ENCODE assay signal across 11 cellular contexts in genomic region chr17:383771-384621, GRCh38. TPM values are rescaled to one million over a fixed set of nuclear protein-coding genes. Genes with fewer than 3 reads are reported as not detected.
DNase-seq lines count a peak whose midpoint lies in the region; ATAC-seq, FAIRE-seq and TF ChIP-seq lines count a peak whose summit lies in the region.
"Had no signal": no experiment of that assay in that cellular context is flagged by ENCODE, and none has a peak within 500 bp of the region (broad histone marks: within the 10 kb centered on the region; RNA-seq: fewer than 3 reads in every experiment).

No MANE protein-coding gene starts in this region.

- H3K4me1 ChIP-seq in body of pancreas = peaks cover 23% of the 10 kb centered on the region

- FAIRE-seq in urothelium cell line (lab: Jason Lieb, UNC) = no peak

- H3K27me3 ChIP-seq in body of pancreas = no peaks in the 10 kb centered on the region

- peak overlapping the region; percentile 37 for H3K4me3 Mint-ChIP-seq in activated naive CD8-positive, alpha-beta T cell treated with anti-CD3 and anti-CD28 coated beads, Interleukin-2, amount 50 U/mL, for 24 hours
- peak overlapping the region; percentile 83 for H3K4me3 Mint-ChIP-seq in nephron progenitor cell

- TF ChIP-seq POLR2A in body of pancreas (IDR thresholded peaks at IDR 0.05) = no peak

- peaks cover 12% of the 10 kb centered on the region for H3K4me1 Mint-ChIP-seq in activated naive CD8-positive, alpha-beta T cell treated with anti-CD3 and anti-CD28 coated beads, Interleukin-2, amount 50 U/mL, for 24 hours
- H3K4me1 Mint-ChIP-seq in nephron progenitor cell = peaks cover 56% of the 10 kb centered on the region

- no peak for ATAC-seq in activated naive CD8-positive, alpha-beta T cell treated with anti-CD3 and anti-CD28 coated beads, Interleukin-2, amount 50 U/mL, for 24 hours
- ATAC-seq in body of pancreas = no peak

- no peaks in the 10 kb centered on the region for H3K36me3 Mint-ChIP-seq in activated naive CD8-positive, alpha-beta T cell treated with anti-CD3 and anti-CD28 coated beads, Interleukin-2, amount 50 U/mL, for 24 hours (ENCODE audit: low read depth)
- H3K36me3 Mint-ChIP-seq in nephron progenitor cell (ENCODE audit: low read depth) = no peaks in the 10 kb centered on the region

- peaks cover 3% of the 10 kb centered on the region for H3K9me3 Mint-ChIP-seq in activated naive CD8-positive, alpha-beta T cell treated with anti-CD3 and anti-CD28 coated beads, Interleukin-2, amount 50 U/mL, for 24 hours
- H3K9me3 Mint-ChIP-seq in nephron progenitor cell = peaks cover 11% of the 10 kb centered on the region

- H3K27ac ChIP-seq in body of pancreas = no peak overlapping the region
- H3K27ac ChIP-seq: 22Rv1 had no signal

- TF ChIP-seq CTCF in GM10266 (IDR thresholded peaks at IDR 0.05; ENCODE audit: control insufficient read depth, insufficient read depth, low read depth, missing control alignments) (no peak), nephron progenitor cell (IDR thresholded peaks at IDR 0.05) (no peak), body of pancreas (IDR thresholded peaks at IDR 0.05) (no peak)

- 85 to 86% methylated on average over 19 of the region's 19 CpGs for WGBS in body of pancreas, 2 donors

- in situ Hi-C loops in KBM-7 (cut with MboI; ENCODE audit: low pct_unique_long_range_greater_than_20kb, low sequenced_read_pairs) = no loop called here

- no peak overlapping the region for H3K4me3 ChIP-seq in body of pancreas

- H3K9me3 ChIP-seq in body of pancreas = no peaks in the 10 kb centered on the region
- H3K9me3 ChIP-seq: esophagus squamous epithelium had no signal

- H3K27ac Mint-ChIP-seq in activated naive CD8-positive, alpha-beta T cell treated with anti-CD3 and anti-CD28 coated beads, Interleukin-2, amount 50 U/mL, for 24 hours = no peak overlapping the region
- no peak overlapping the region for H3K27ac Mint-ChIP-seq in nephron progenitor cell

- intact Hi-C loops in body of pancreas (cut with DNase I) = loop anchor here (5.0 kb wide), 1 partner anchor 67 kb away; no protein-coding TSS in a partner anchor

- no peaks in the 10 kb centered on the region for H3K36me3 ChIP-seq in body of pancreas (replicated peaks in 1 of 2; ENCODE audit: insufficient read depth in 1 of 2, low read depth in 2 of 2)
- H3K36me3 ChIP-seq: esophagus squamous epithelium had no signal

- DNase-seq in DMS 273 (lab: John Stamatoyannopoulos, UW; ENCODE audit: unreplicated experiment) (peak; percentile 32), DMS 273 treated with DMSO at 0.1 percent for 48 hours (lab: John Stamatoyannopoulos, UW) (no peak), GM10266 (ENCODE audit: extremely low spot score) (peak; percentile 41), nephron progenitor cell (no peak), body of pancreas (no peak), urothelium cell line (ENCODE audit: low spot score) (no peak), KBM-7 (no peak)
- no peak for DNase-seq in activated naive CD8-positive, alpha-beta T cell treated with anti-CD3 and anti-CD28 coated beads, Interleukin-2, amount 50 U/mL, for 24 hours
- DNase-seq: esophagus squamous epithelium; stimulated activated naive CD4-positive, alpha-beta T cell treated with Interleukin-2 at 50 U/mL for 16 hours had no signal

- peaks cover 13% of the 10 kb centered on the region for H3K27me3 Mint-ChIP-seq in activated naive CD8-positive, alpha-beta T cell treated with anti-CD3 and anti-CD28 coated beads, Interleukin-2, amount 50 U/mL, for 24 hours
- peaks cover 32% of the 10 kb centered on the region for H3K27me3 Mint-ChIP-seq in nephron progenitor cell (ENCODE audit: low read depth, poor library complexity)

RNA-seq across cellular contexts. Expression of gene RPH3AL, which starts 31.4 kb away (rescaled TPM):
- total RNA-seq in body of pancreas = 10 to 100 TPM; 77.1 to 89.5 TPM

Comparison
In these comparisons a context has a peak if more than half of its experiments do, and no peak if none do; other contexts are left out.
1. DNase-seq: peak in DMS 273 (single experiment) and GM10266 (single experiment); none in DMS 273 treated with DMSO at 0.1 percent for 48 hours (single experiment), activated naive CD8-positive, alpha-beta T cell treated with anti-CD3 and anti-CD28 coated beads, Interleukin-2, amount 50 U/mL, for 24 hours (single experiment), nephron progenitor cell (single experiment), body of pancreas (0 of 4), urothelium cell line (single experiment) and KBM-7 (single experiment).